ENCODE assay signal across 18 cellular contexts in genomic region chr3:127755305-127755681, GRCh38.
A peak's percentile ranks its signal among the peaks of the same experiment; 100 is the strongest.
DNase-seq lines count a peak whose midpoint lies in the region; ATAC-seq and TF ChIP-seq lines count a peak whose summit lies in the region.
"Had no signal": no experiment of that assay in that cellular context is flagged by ENCODE, and none has a peak within 500 bp of the region (broad histone marks: within the 10 kb centered on the region; RNA-seq: fewer than 3 reads in every experiment).

No MANE protein-coding gene starts in this region.

- H3K27ac Mint-ChIP-seq in IgD-negative memory B cell: peak overlapping the region in 2 of 3 donors; percentile 70 to 94
- peak overlapping the region; percentile 83 for H3K27ac Mint-ChIP-seq in memory B cell

- H3K27me3 ChIP-seq in BLaER1: 0 out of 2 replicates have a peak, but pooled peaks cover 8% of the 10 kb centered on the region
- H3K27me3 ChIP-seq: SJSA1 had no signal

- H3K27ac ChIP-seq in BLaER1: peak overlapping the region; percentile 18; the same call in 1 of the 2 replicates
- H3K27ac ChIP-seq: SJSA1 had no signal

- no peak overlapping the region for H3K4me3 ChIP-seq in BLaER1
- H3K4me3 ChIP-seq: SJSA1 had no signal

- peaks cover 2% of the 10 kb centered on the region for H3K27me3 Mint-ChIP-seq in IgD-negative memory B cell
- no peaks in the 10 kb centered on the region for H3K27me3 Mint-ChIP-seq in memory B cell

- H4K20me1 ChIP-seq in BLaER1: no peaks in the 10 kb centered on the region

- H3K4me2 ChIP-seq in BLaER1: peak overlapping the region; percentile 69

- TF ChIP-seq POLR2A in GM15510 (IDR thresholded peaks at IDR 0.05; ENCODE audit: borderline replicate concordance, extremely low read depth, insufficient read length): peak; percentile 45

- DNase-seq in memory B cell (ENCODE audit: low spot score in 2 of 2) (no peak), T-helper 9 cell (no peak), NCI-H526 treated with DMSO at 0.1 percent for 48 hours (lab: John Stamatoyannopoulos, UW) (no peak), HuH-7.5 (ENCODE audit: low spot score) (no peak)
- DNase-seq: activated gamma-delta T cell; CD4-positive, CD25-positive, alpha-beta regulatory T cell; cortex of kidney; DMS153; foreskin fibroblast; NCI-H1436 treated with DMSO at 0.1 percent for 48 hours; NCI-H82; PC-3; T-helper 2 cell had no signal

- H3K4me3 Mint-ChIP-seq in IgD-negative memory B cell (peak overlapping the region; percentile 42 to 93 (median 86)), memory B cell (peak overlapping the region; percentile 84)

- H3K4me1 ChIP-seq in BLaER1: peaks cover 64% of the 10 kb centered on the region

- no peaks in the 10 kb centered on the region for H3K9me3 ChIP-seq in BLaER1
- H3K9me3 ChIP-seq: SJSA1 had no signal

- H3K36me3 Mint-ChIP-seq in IgD-negative memory B cell (peaks cover 2% of the 10 kb centered on the region), memory B cell (no peaks in the 10 kb centered on the region)
- H3K36me3 Mint-ChIP-seq: CD4-positive, CD25-positive, alpha-beta regulatory T cell had no signal

- H3K9me3 Mint-ChIP-seq in IgD-negative memory B cell (no peaks in the 10 kb centered on the region), memory B cell (no peaks in the 10 kb centered on the region)
- H3K9me3 Mint-ChIP-seq: CD4-positive, CD25-positive, alpha-beta regulatory T cell had no signal

- H3K36me3 ChIP-seq in BLaER1: no peaks in the 10 kb centered on the region
- H3K36me3 ChIP-seq: SJSA1 had no signal

- peak; percentile 8 for ATAC-seq in memory B cell (ENCODE audit: low read depth)
- no peak for ATAC-seq in GM19324 (IDR thresholded peaks at IDR 0.05; ENCODE audit: low FRiP score, unreplicated experiment)
- ATAC-seq: PC-3 had no signal

- no peak overlapping the region for H3K9ac ChIP-seq in BLaER1

- peaks cover 34 to 41% (median 37%) of the 10 kb centered on the region in 3 donors for H3K4me1 Mint-ChIP-seq in IgD-negative memory B cell
- peaks cover 37% of the 10 kb centered on the region for H3K4me1 Mint-ChIP-seq in memory B cell
